In the genomic region with DNA sequence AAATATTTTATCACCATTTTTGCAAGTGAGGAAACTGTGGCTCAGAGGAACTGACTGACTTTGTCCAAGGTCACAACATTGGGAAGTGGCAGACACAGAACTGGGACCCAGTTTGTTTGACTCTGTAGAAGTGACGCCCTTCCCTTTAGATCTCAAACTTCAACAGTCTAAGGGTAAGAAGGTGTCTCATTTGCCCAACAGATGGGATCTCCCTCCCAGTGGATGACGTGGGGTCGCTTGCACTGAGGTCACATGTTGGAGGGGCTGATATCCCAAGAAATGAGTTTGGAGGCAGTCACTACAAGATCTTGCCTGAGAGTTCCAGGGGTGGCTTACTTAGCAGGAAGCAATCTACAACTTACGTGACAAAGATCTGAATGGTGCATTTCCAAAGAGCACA, we compare ENCODE assay signal across 24 cellular contexts.
"Had no signal": no experiment of that assay in that cellular context is flagged by ENCODE, and none has a peak within 500 bp of the region (broad histone marks: within the 10 kb centered on the region; RNA-seq: fewer than 3 reads in every experiment).

No MANE protein-coding gene starts in this region.

- H3K27ac Mint-ChIP-seq: dendritic cell treated with granulocyte-macrophage colony-stimulating factor and Interleukin-4, amounts not matched to agents 40 ng/mL and 50 ng/mL, for 4 days; effector memory CD8-positive, alpha-beta T cell; endodermal cell; naive thymus-derived CD4-positive, alpha-beta T cell had no signal

- H3K4me2 ChIP-seq: hepatocyte had no signal

- H3K27me3 ChIP-seq: colonic mucosa, esophagus squamous epithelium, gastroesophageal sphincter, heart left ventricle, hepatocyte, left lung had no signal

- H3K9me3 Mint-ChIP-seq: dendritic cell treated with granulocyte-macrophage colony-stimulating factor and Interleukin-4, amounts not matched to agents 40 ng/mL and 50 ng/mL, for 4 days; effector memory CD8-positive, alpha-beta T cell; endodermal cell; naive thymus-derived CD4-positive, alpha-beta T cell had no signal

- H3K36me3 ChIP-seq: colonic mucosa, esophagus squamous epithelium, gastroesophageal sphincter, heart left ventricle, left lung, lower lobe of right lung had no signal

- H3K4me3 Mint-ChIP-seq: dendritic cell treated with granulocyte-macrophage colony-stimulating factor and Interleukin-4, amounts not matched to agents 40 ng/mL and 50 ng/mL, for 4 days; effector memory CD8-positive, alpha-beta T cell; endodermal cell; naive thymus-derived CD4-positive, alpha-beta T cell had no signal

- ATAC-seq: effector memory CD8-positive, alpha-beta T cell; esophagus mucosa; gastroesophageal sphincter; heart left ventricle; left cardiac atrium; left lung; left ventricle myocardium superior; lower lobe of right lung; naive thymus-derived CD4-positive, alpha-beta T cell had no signal

- H3K4me1 Mint-ChIP-seq: naive thymus-derived CD4-positive, alpha-beta T cell had no signal

- FAIRE-seq: endometrium, keratinocyte had no signal

- H3K4me3 ChIP-seq: colonic mucosa, esophagus squamous epithelium, gastroesophageal sphincter, heart left ventricle, hepatocyte, left lung, lower lobe of right lung had no signal

- H3K9me3 ChIP-seq: colonic mucosa, esophagus squamous epithelium, gastroesophageal sphincter, heart left ventricle, left lung, lower lobe of right lung had no signal

- H2AFZ ChIP-seq: hepatocyte had no signal

- H3K36me3 Mint-ChIP-seq: naive thymus-derived CD4-positive, alpha-beta T cell had no signal

- H3K79me2 ChIP-seq: hepatocyte had no signal

- DNase-seq: colonic mucosa; cortex of kidney; effector CD8-positive, alpha-beta T cell; effector memory CD8-positive, alpha-beta T cell; endodermal cell; erythroblast; esophagus squamous epithelium; foreskin fibroblast; foreskin melanocyte; heart left ventricle; left cardiac atrium; left lung; left ventricle myocardium superior; lower lobe of right lung; mesendoderm; midbrain; naive thymus-derived CD4-positive, alpha-beta T cell had no signal

- H3K27me3 Mint-ChIP-seq: dendritic cell treated with granulocyte-macrophage colony-stimulating factor and Interleukin-4, amounts not matched to agents 40 ng/mL and 50 ng/mL, for 4 days; effector memory CD8-positive, alpha-beta T cell; naive thymus-derived CD4-positive, alpha-beta T cell had no signal

- H3K4me1 ChIP-seq: colonic mucosa, esophagus squamous epithelium, gastroesophageal sphincter, heart left ventricle, left lung, lower lobe of right lung had no signal

- H3K27ac ChIP-seq: colonic mucosa, epithelial cell of prostate, esophagus squamous epithelium, gastroesophageal sphincter, heart left ventricle, hepatocyte, left lung, lower lobe of right lung had no signal
